Comparison of ENCODE assay signal across 11 cellular contexts in the genomic region with DNA sequence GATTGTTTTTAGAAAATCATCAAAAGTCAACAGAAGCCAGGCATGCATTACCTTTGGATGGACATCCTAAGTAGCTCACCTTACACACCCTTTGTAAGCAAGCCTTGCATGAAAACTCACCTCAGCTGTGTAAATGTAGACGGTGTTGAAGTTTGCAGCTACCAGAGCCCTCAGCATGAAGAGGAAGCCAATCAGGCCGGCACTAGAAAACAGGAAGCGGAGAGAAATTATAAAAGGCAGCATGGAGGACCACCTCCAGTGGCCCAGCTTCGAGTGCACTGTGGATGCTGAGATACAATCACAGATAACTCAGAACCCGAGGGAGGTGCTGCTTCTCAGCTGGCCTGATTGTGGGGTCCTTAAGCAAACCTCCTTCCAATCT.
A peak's percentile ranks its signal among the peaks of the same experiment; 100 is the strongest.
DNase-seq lines count a peak whose midpoint lies in the region; ATAC-seq and FAIRE-seq lines count a peak whose summit lies in the region.
"Had no signal": no experiment of that assay in that cellular context is flagged by ENCODE, and none has a peak within 500 bp of the region (broad histone marks: within the 10 kb centered on the region; RNA-seq: fewer than 3 reads in every experiment).

No MANE protein-coding gene starts in this region.

- peaks cover 41% of the 10 kb centered on the region for H3K4me1 Mint-ChIP-seq in activated CD4-positive, alpha-beta T cell treated with anti-CD3 and anti-CD28 coated beads, Interleukin-2, amount 10 ng/mL, durations not matched to agents 7 days and 5 days
- peaks cover 18% of the 10 kb centered on the region for H3K4me1 Mint-ChIP-seq in T-helper 17 cell

- peak overlapping the region; percentile 91 for H3K27ac Mint-ChIP-seq in activated CD4-positive, alpha-beta T cell treated with anti-CD3 and anti-CD28 coated beads, Interleukin-2, amount 10 ng/mL, durations not matched to agents 7 days and 5 days
- no peak overlapping the region for H3K27ac Mint-ChIP-seq in T-helper 17 cell
- H3K27ac Mint-ChIP-seq: dendritic cell treated with granulocyte-macrophage colony-stimulating factor and Interleukin-4, amounts not matched to agents 40 ng/mL and 50 ng/mL, for 4 days had no signal

- CTCF ChIA-PET in activated CD4-positive, alpha-beta T cell treated with anti-CD3 and anti-CD28 coated beads, Interleukin-2, amount 10 ng/mL, durations not matched to agents 7 days and 5 days (lab: Charles Lee), result no interaction called here

- H3K36me3 Mint-ChIP-seq in activated CD4-positive, alpha-beta T cell treated with anti-CD3 and anti-CD28 coated beads, Interleukin-2, amount 10 ng/mL, durations not matched to agents 7 days and 5 days (ENCODE audit: low read depth), result no peaks in the 10 kb centered on the region
- no peaks in the 10 kb centered on the region for H3K36me3 Mint-ChIP-seq in T-helper 17 cell (ENCODE audit: low read depth)

- no peak for FAIRE-seq in RCC 7860 (lab: Jason Lieb, UNC)

- DNase-seq in activated CD4-positive, alpha-beta T cell treated with anti-CD3 and anti-CD28 coated beads, Interleukin-2, amount 10 ng/mL, durations not matched to agents 7 days and 5 days, result peak; percentile 42
- DNase-seq in activated CD4-positive, alpha-beta T cell treated with anti-CD3 and anti-CD28 coated beads for 48 hours, result no peak
- DNase-seq in NCI-H1092 (lab: John Stamatoyannopoulos, UW) (peak; percentile 14), OCI-M2 (lab: John Stamatoyannopoulos, UW; ENCODE audit: unreplicated experiment) (peak; percentile 12), RCC 7860 (ENCODE audit: low spot score) (no peak), T-helper 17 cell (no peak), GM19240 (ENCODE audit: insufficient read length, low spot score) (no peak)
- DNase-seq in stimulated activated CD8-positive, alpha-beta memory T cell treated with anti-CD3 and anti-CD28 coated beads, Interleukin-4, amount 100 ng/mL, for 48 hours, result peak; percentile 31
- DNase-seq: MG63 had no signal

- H3K27me3 Mint-ChIP-seq in activated CD4-positive, alpha-beta T cell treated with anti-CD3 and anti-CD28 coated beads, Interleukin-2, amount 10 ng/mL, durations not matched to agents 7 days and 5 days, result no peaks in the 10 kb centered on the region
- H3K27me3 Mint-ChIP-seq in T-helper 17 cell, result peaks cover 11% of the 10 kb centered on the region
- H3K27me3 Mint-ChIP-seq: dendritic cell treated with granulocyte-macrophage colony-stimulating factor and Interleukin-4, amounts not matched to agents 40 ng/mL and 50 ng/mL, for 4 days had no signal

- peaks cover 4% of the 10 kb centered on the region for H3K9me3 Mint-ChIP-seq in activated CD4-positive, alpha-beta T cell treated with anti-CD3 and anti-CD28 coated beads, Interleukin-2, amount 10 ng/mL, durations not matched to agents 7 days and 5 days
- H3K9me3 Mint-ChIP-seq: activated T-helper 17 cell treated with anti-CD3 and anti-CD28 coated beads, Interleukin-2, amount 50 U/mL, for 72 hours; dendritic cell treated with granulocyte-macrophage colony-stimulating factor and Interleukin-4, amounts not matched to agents 40 ng/mL and 50 ng/mL, for 4 days had no signal

- no peak for ATAC-seq in T-helper 17 cell

- no peaks in the 10 kb centered on the region for H3K9me3 ChIP-seq in T-helper 17 cell (ENCODE audit: control insufficient read depth, low read length, poor library complexity, severe bottlenecking)
- H3K9me3 ChIP-seq: MG63 had no signal

- POLR2A ChIA-PET in activated CD4-positive, alpha-beta T cell treated with anti-CD3 and anti-CD28 coated beads, Interleukin-2, amount 10 ng/mL, durations not matched to agents 7 days and 5 days (lab: Charles Lee), result no interaction called here

- peak overlapping the region; percentile 45 for H3K4me3 Mint-ChIP-seq in activated CD4-positive, alpha-beta T cell treated with anti-CD3 and anti-CD28 coated beads, Interleukin-2, amount 10 ng/mL, durations not matched to agents 7 days and 5 days
- H3K4me3 Mint-ChIP-seq in T-helper 17 cell, result no peak overlapping the region
- H3K4me3 Mint-ChIP-seq: dendritic cell treated with granulocyte-macrophage colony-stimulating factor and Interleukin-4, amounts not matched to agents 40 ng/mL and 50 ng/mL, for 4 days had no signal

Comparison
In these comparisons a context has a peak if more than half of its experiments do, and no peak if none do; other contexts are left out.
1. DNase-seq: peak in activated CD4-positive, alpha-beta T cell treated with anti-CD3 and anti-CD28 coated beads, Interleukin-2, amount 10 ng/mL, durations not matched to agents 7 days and 5 days (single experiment), NCI-H1092 (single experiment), OCI-M2 (single experiment) and stimulated activated CD8-positive, alpha-beta memory T cell treated with anti-CD3 and anti-CD28 coated beads, Interleukin-4, amount 100 ng/mL, for 48 hours (single experiment); none in activated CD4-positive, alpha-beta T cell treated with anti-CD3 and anti-CD28 coated beads for 48 hours (single experiment), RCC 7860 (single experiment), T-helper 17 cell (0 of 3) and GM19240 (single experiment).